In genomic region chr6:53440331-53440730, GRCh38 we compare ENCODE assay signal across 11 cellular contexts.
DNase-seq lines count a peak whose midpoint lies in the region; ATAC-seq and TF ChIP-seq lines count a peak whose summit lies in the region.
"Had no signal": no experiment of that assay in that cellular context is flagged by ENCODE, and none has a peak within 500 bp of the region (broad histone marks: within the 10 kb centered on the region; RNA-seq: fewer than 3 reads in every experiment).

No MANE protein-coding gene starts in this region.

- peaks cover 21% of the 10 kb centered on the region for H3K27me3 Mint-ChIP-seq in activated T-cell treated with anti-CD3 and anti-CD28 coated beads, Interleukin-2, amount 50 U/mL, for 24 hours

- ATAC-seq in left colon (peak; percentile 34), upper lobe of right lung (peak; percentile 31)

- no peaks in the 10 kb centered on the region for H3K36me3 Mint-ChIP-seq in activated T-cell treated with anti-CD3 and anti-CD28 coated beads, Interleukin-2, amount 50 U/mL, for 24 hours (ENCODE audit: low read depth)
- H3K36me3 Mint-ChIP-seq: activated CD4-positive, alpha-beta memory T cell treated with anti-CD3 and anti-CD28 coated beads for 36 hours had no signal

- peak overlapping the region; percentile 80 for H3K4me3 ChIP-seq in adipocyte (ENCODE audit: low read length)
- H3K4me3 ChIP-seq in upper lobe of right lung: no peak overlapping the region

- H3K4me1 Mint-ChIP-seq in activated T-cell treated with anti-CD3 and anti-CD28 coated beads, Interleukin-2, amount 50 U/mL, for 24 hours (ENCODE audit: low read depth): peaks cover 25% of the 10 kb centered on the region

- H3K4me3 Mint-ChIP-seq in activated T-cell treated with anti-CD3 and anti-CD28 coated beads, Interleukin-2, amount 50 U/mL, for 24 hours: no peak overlapping the region
- H3K4me3 Mint-ChIP-seq: activated CD4-positive, alpha-beta memory T cell treated with anti-CD3 and anti-CD28 coated beads for 36 hours had no signal

- DNase-seq in activated T-cell treated with anti-CD3 and anti-CD28 coated beads, Interleukin-2, amount 50 U/mL, for 24 hours: no peak
- no peak for DNase-seq in activated T-cell treated with anti-CD3 and anti-CD28 coated beads, Interleukin-2, amount 50 U/mL, for 48 hours
- DNase-seq in adipocyte (ENCODE audit: low read depth) (no peak), left colon (no peak), upper lobe of right lung (no peak), NCI-H1092 treated with DMSO at 0.1 percent for 48 hours (lab: John Stamatoyannopoulos, UW) (no peak), NCI-H2081 treated with DMSO at 0.1 percent for 48 hours (lab: John Stamatoyannopoulos, UW) (no peak), NCI-H2196 (lab: John Stamatoyannopoulos, UW; ENCODE audit: unreplicated experiment) (no peak)
- DNase-seq: activated CD4-positive, alpha-beta memory T cell treated with anti-CD3 and anti-CD28 coated beads for 36 hours; stimulated activated CD4-positive, alpha-beta T cell treated with anti-CD3 and anti-CD28 coated beads, Interleukin-12 subunit alpha, Interleukin-12 subunit beta, amount 100 ng/mL, for 4 hours had no signal

- TF ChIP-seq CTCF in upper lobe of right lung (IDR thresholded peaks at IDR 0.05): no peak

- peak overlapping the region; percentile 53 for H3K27ac Mint-ChIP-seq in activated T-cell treated with anti-CD3 and anti-CD28 coated beads, Interleukin-2, amount 50 U/mL, for 24 hours
- H3K27ac Mint-ChIP-seq: activated CD4-positive, alpha-beta memory T cell treated with anti-CD3 and anti-CD28 coated beads for 36 hours had no signal

- no peaks in the 10 kb centered on the region for H3K27me3 ChIP-seq in adipocyte (replicated peaks; ENCODE audit: control insufficient read depth, insufficient read depth, low read length)
- no peaks in the 10 kb centered on the region for H3K27me3 ChIP-seq in upper lobe of right lung
- H3K27me3 ChIP-seq: brain microvascular endothelial cell had no signal

- H3K9me3 ChIP-seq in adipocyte (ENCODE audit: control insufficient read depth, low read length) (no peaks in the 10 kb centered on the region), upper lobe of right lung (no peaks in the 10 kb centered on the region)

- H3K36me3 ChIP-seq in adipocyte (ENCODE audit: control insufficient read depth, insufficient read depth, low read length, severe bottlenecking): peaks cover 5% of the 10 kb centered on the region
- no peaks in the 10 kb centered on the region for H3K36me3 ChIP-seq in upper lobe of right lung
- H3K36me3 ChIP-seq: brain microvascular endothelial cell had no signal

- H3K9me3 Mint-ChIP-seq in activated T-cell treated with anti-CD3 and anti-CD28 coated beads, Interleukin-2, amount 50 U/mL, for 24 hours: no peaks in the 10 kb centered on the region
- H3K9me3 Mint-ChIP-seq: activated CD4-positive, alpha-beta memory T cell treated with anti-CD3 and anti-CD28 coated beads for 36 hours had no signal

- H3K9ac ChIP-seq in adipocyte (ENCODE audit: low read length): peak overlapping the region; percentile 89

- no peak overlapping the region for H3K27ac ChIP-seq in upper lobe of right lung
- H3K27ac ChIP-seq: brain microvascular endothelial cell had no signal

- peaks cover 63% of the 10 kb centered on the region for H3K4me1 ChIP-seq in adipocyte (ENCODE audit: control insufficient read depth, insufficient read depth, low read length)
- no peaks in the 10 kb centered on the region for H3K4me1 ChIP-seq in upper lobe of right lung

- intact Hi-C loops in left colon (cut with DNase I, micrococcal nuclease): no loop called here
- intact Hi-C loops in upper lobe of right lung (cut with DNase I): no loop called here
